ENCODE assay signal across 8 cellular contexts in the genomic region with DNA sequence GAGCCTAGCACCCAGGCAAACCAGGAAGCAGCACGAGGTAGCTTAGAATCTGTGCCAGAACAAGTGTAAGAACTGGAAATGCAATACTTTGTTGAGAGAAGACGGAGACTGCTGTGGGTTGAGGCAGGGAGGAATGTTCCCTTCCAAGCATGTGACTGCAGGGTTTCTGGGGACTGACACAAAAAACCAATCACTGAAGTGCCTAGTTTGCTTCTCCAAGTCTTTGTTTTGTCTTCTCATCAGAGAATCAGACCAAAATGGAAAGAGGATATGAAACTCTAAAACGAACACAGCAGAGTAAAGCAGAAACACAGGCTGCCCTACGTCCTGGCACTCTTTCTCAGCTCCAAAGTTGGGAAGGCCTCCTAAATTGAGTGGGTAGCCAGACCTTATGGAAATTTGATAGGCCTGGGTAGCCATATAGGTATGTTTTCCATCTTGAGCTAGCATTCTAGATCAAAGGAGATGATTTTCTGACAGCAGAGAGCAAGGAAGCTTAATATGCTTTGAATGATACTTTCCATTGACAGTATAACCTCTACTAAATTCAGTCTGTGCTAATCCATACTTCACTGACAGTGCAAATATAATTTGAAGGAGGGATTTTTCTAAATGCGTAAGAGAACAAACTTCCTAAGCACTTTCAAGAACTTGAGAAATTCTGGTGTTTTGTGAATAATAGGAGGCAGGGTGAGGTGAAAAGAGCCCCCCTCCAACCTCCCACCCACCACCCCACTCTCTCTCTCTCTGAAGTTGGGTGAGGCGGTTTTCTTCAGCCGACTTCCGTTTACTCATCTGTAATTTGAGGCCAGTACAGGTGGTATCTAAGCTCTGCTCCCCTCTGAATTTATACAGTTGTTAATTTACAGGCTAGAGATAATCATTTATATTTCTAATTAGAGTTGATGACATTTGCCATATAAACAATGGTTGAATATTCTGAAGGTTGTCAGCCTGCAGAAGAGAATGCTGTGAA. TPM values are rescaled to one million over a fixed set of nuclear protein-coding genes. Genes with fewer than 3 reads are reported as not detected.
DNase-seq lines count a peak whose midpoint lies in the region; ATAC-seq and TF ChIP-seq lines count a peak whose summit lies in the region.

No MANE protein-coding gene starts in this region.

- TF ChIP-seq POLR2A in prostate gland (IDR thresholded peaks at IDR 0.05): no peak

- H3K9me3 ChIP-seq in T-helper 17 cell (ENCODE audit: control insufficient read depth, low read length, poor library complexity, severe bottlenecking) (no peaks in the 10 kb centered on the region), prostate gland (no peaks in the 10 kb centered on the region)

- intact Hi-C loops in prostate gland (cut with DNase I): no loop called here

- H3K27ac Mint-ChIP-seq in T-helper 17 cell: peak overlapping the region; percentile 27

- ATAC-seq in GM19035 (IDR thresholded peaks at IDR 0.05; ENCODE audit: unreplicated experiment): peak; percentile 83
- ATAC-seq in HG03045 (IDR thresholded peaks at IDR 0.05; ENCODE audit: unreplicated experiment): peak; percentile 91
- peak; percentile 48 for ATAC-seq in T-helper 17 cell

- peaks cover 2% of the 10 kb centered on the region for H3K36me3 Mint-ChIP-seq in T-helper 17 cell (ENCODE audit: low read depth)

- peak overlapping the region in 1 of 2 donors; percentile 57 for H3K4me3 ChIP-seq in prostate gland

- H3K27ac ChIP-seq in prostate gland (peak overlapping the region; percentile 56 to 93), RWPE1 (no peak overlapping the region)

- WGBS in prostate gland: 59% methylated on average over 8 of the region's 8 CpGs

- CTCF ChIA-PET in RWPE1 (lab: Yijun Ruan, JAX): interaction anchor here (0.7 to 2.0 kb wide), 4 partner anchors 11 to 519 kb away, joined by 3 to 4 read pairs (median 3); no protein-coding TSS in a partner anchor

- peaks cover 21% of the 10 kb centered on the region for H3K27me3 Mint-ChIP-seq in T-helper 17 cell

- H3K36me3 ChIP-seq in prostate gland: no peaks in the 10 kb centered on the region

- H3K4me1 ChIP-seq in prostate gland (replicated peaks): no peaks in the 10 kb centered on the region

- TF ChIP-seq CTCF in prostate gland (IDR thresholded peaks at IDR 0.05): no peak
- TF ChIP-seq CTCF in RWPE1 (conservative IDR thresholded peaks at IDR 0.05; ENCODE audit: low read depth): no peak

- peaks cover 62% of the 10 kb centered on the region for H3K4me1 Mint-ChIP-seq in T-helper 17 cell

- DNase-seq in T-helper 17 cell (no peak), prostate gland (ENCODE audit: low spot score) (peak; percentile 65), mesenteric fat pad (ENCODE audit: low spot score) (no peak), COLO668 (lab: John Stamatoyannopoulos, UW; ENCODE audit: unreplicated experiment) (no peak), RWPE1 (ENCODE audit: low spot score) (no peak)
- no peak for DNase-seq in stimulated activated CD4-positive, alpha-beta T cell treated with anti-CD3 and anti-CD28 coated beads, Interleukin-2, amount 100 ng/mL, for 24 hours

- H3K27me3 ChIP-seq in prostate gland (replicated peaks; ENCODE audit: insufficient read depth): no peaks in the 10 kb centered on the region

- POLR2A ChIA-PET in RWPE1 (lab: Yijun Ruan, JAX; ENCODE audit: low non-redundant PET): interaction anchor here (0.7 kb wide), 1 partner anchor 159 kb away, joined by 3 read pairs; no protein-coding TSS in a partner anchor

- peak overlapping the region; percentile 25 for H3K4me3 Mint-ChIP-seq in T-helper 17 cell

RNA-seq across cellular contexts. Expression of gene ADRB2, which starts 5.5 kb away (rescaled TPM):
- total RNA-seq in T-helper 17 cell: 1 to 10 TPM; 2.9 to 5.7 TPM
- 10 to 100 TPM in 1 of 2 donors, 1 to 10 TPM in 1; 6.8 to 29.0 TPM for total RNA-seq in prostate gland
- total RNA-seq in mesenteric fat pad: 25.3 TPM
